ENCODE assay signal across 13 cellular contexts in genomic region chr1:16174886-16175598, GRCh38. TPM values are rescaled to one million over a fixed set of nuclear protein-coding genes. Genes with fewer than 3 reads are reported as not detected.
DNase-seq lines count a peak whose midpoint lies in the region; ATAC-seq, FAIRE-seq and TF ChIP-seq lines count a peak whose summit lies in the region.
"Had no signal": no experiment of that assay in that cellular context is flagged by ENCODE, and none has a peak within 500 bp of the region (broad histone marks: within the 10 kb centered on the region; RNA-seq: fewer than 3 reads in every experiment).

No MANE protein-coding gene starts in this region.

- FAIRE-seq in GM12891 (lab: Jason Lieb, UNC): no peak
- FAIRE-seq: A204.1, small intestine had no signal

- no peak overlapping the region for H3K4me3 Mint-ChIP-seq in osteocyte (ENCODE audit: unreplicated experiment)
- H3K4me3 Mint-ChIP-seq in CD8-positive, alpha-beta memory T cell: no peak overlapping the region
- H3K4me3 Mint-ChIP-seq: activated CD4-positive, alpha-beta memory T cell treated with anti-CD3 and anti-CD28 coated beads, Interleukin-2, amount 10 ng/mL, durations not matched to agents 7 days and 5 days had no signal

- no peaks in the 10 kb centered on the region for H3K36me3 Mint-ChIP-seq in osteocyte (ENCODE audit: unreplicated experiment)
- no peaks in the 10 kb centered on the region for H3K36me3 Mint-ChIP-seq in CD8-positive, alpha-beta memory T cell

- H3K9me3 ChIP-seq in esophagus (ENCODE audit: control insufficient read depth in 2 of 2, insufficient read depth in 1 of 2, low read depth in 1 of 2, low read length in 1 of 2) (no peaks in the 10 kb centered on the region), vagina (no peaks in the 10 kb centered on the region)
- H3K9me3 ChIP-seq in CD8-positive, alpha-beta memory T cell (ENCODE audit: low read length): no peaks in the 10 kb centered on the region

- H3K27me3 ChIP-seq in esophagus (ENCODE audit: control insufficient read depth in 1 of 2, insufficient read depth in 2 of 2, low read length in 2 of 2): no peaks in the 10 kb centered on the region
- H3K27me3 ChIP-seq in vagina: no peaks in the 10 kb centered on the region
- no peaks in the 10 kb centered on the region for H3K27me3 ChIP-seq in CD8-positive, alpha-beta memory T cell (ENCODE audit: insufficient read depth, low read length, poor library complexity, severe bottlenecking)

- H3K9me3 Mint-ChIP-seq in osteocyte (ENCODE audit: unreplicated experiment): no peaks in the 10 kb centered on the region
- no peaks in the 10 kb centered on the region for H3K9me3 Mint-ChIP-seq in CD8-positive, alpha-beta memory T cell
- H3K9me3 Mint-ChIP-seq: activated CD4-positive, alpha-beta memory T cell treated with anti-CD3 and anti-CD28 coated beads, Interleukin-2, amount 10 ng/mL, durations not matched to agents 7 days and 5 days had no signal

- H3K27ac ChIP-seq in esophagus (ENCODE audit: low read depth in 2 of 2, low read length in 1 of 2): peak overlapping the region; percentile 90 to 97
- peak overlapping the region; percentile 93 for H3K27ac ChIP-seq in vagina
- no peak overlapping the region for H3K27ac ChIP-seq in CD8-positive, alpha-beta memory T cell (ENCODE audit: low read depth, low read length)

- H3K36me3 ChIP-seq in esophagus (ENCODE audit: control insufficient read depth in 2 of 2, insufficient read depth in 2 of 2, low read length in 1 of 2): no peaks in the 10 kb centered on the region
- H3K36me3 ChIP-seq in vagina: no peaks in the 10 kb centered on the region
- no peaks in the 10 kb centered on the region for H3K36me3 ChIP-seq in CD8-positive, alpha-beta memory T cell (ENCODE audit: insufficient read depth, low read length)

- TF ChIP-seq CTCF in osteocyte (IDR thresholded peaks at IDR 0.05): no peak
- TF ChIP-seq CTCF in vagina (IDR thresholded peaks at IDR 0.05): no peak

- no peak for TF ChIP-seq POLR2A in vagina (IDR thresholded peaks at IDR 0.05)
- TF ChIP-seq POLR2A in GM12891 (IDR thresholded peaks at IDR 0.05; ENCODE audit: low read depth, low read length): no peak

- WGBS in esophagus, 2 donors: 56 to 64% methylated on average over 22 of the region's 22 CpGs

- peaks cover 81% of the 10 kb centered on the region for H3K4me1 Mint-ChIP-seq in osteocyte (ENCODE audit: unreplicated experiment)
- no peaks in the 10 kb centered on the region for H3K4me1 Mint-ChIP-seq in CD8-positive, alpha-beta memory T cell
- H3K4me1 Mint-ChIP-seq: activated CD4-positive, alpha-beta memory T cell treated with anti-CD3 and anti-CD28 coated beads, Interleukin-2, amount 10 ng/mL, durations not matched to agents 7 days and 5 days had no signal

- ATAC-seq in Right ventricle myocardium superior (ENCODE audit: poor library complexity): peak; percentile 4
- no peak for ATAC-seq in left ventricle myocardium superior

- POLR2A ChIA-PET in CD8-positive, alpha-beta memory T cell (lab: Charles Lee): no interaction called here

- H3K27ac Mint-ChIP-seq in osteocyte (ENCODE audit: unreplicated experiment): peak overlapping the region; percentile 97
- peak overlapping the region in 1 of 8 donors; percentile 24 for H3K27ac Mint-ChIP-seq in CD8-positive, alpha-beta memory T cell
- H3K27ac Mint-ChIP-seq: activated CD4-positive, alpha-beta memory T cell treated with anti-CD3 and anti-CD28 coated beads, Interleukin-2, amount 10 ng/mL, durations not matched to agents 7 days and 5 days had no signal

- H3K4me3 ChIP-seq in esophagus (ENCODE audit: low read depth in 1 of 2, low read length in 2 of 2): no peak overlapping the region
- H3K4me3 ChIP-seq in vagina: no peak overlapping the region
- H3K4me3 ChIP-seq in CD8-positive, alpha-beta memory T cell (ENCODE audit: low read length): no peak overlapping the region

- H3K4me1 ChIP-seq in esophagus (ENCODE audit: control insufficient read depth in 2 of 2, insufficient read depth in 2 of 2, low read length in 1 of 2) (peaks cover 19 to 43% of the 10 kb centered on the region in 2 donors), vagina (peaks cover 55% of the 10 kb centered on the region)
- no peaks in the 10 kb centered on the region for H3K4me1 ChIP-seq in CD8-positive, alpha-beta memory T cell (ENCODE audit: insufficient read depth, low read length)

- CTCF ChIA-PET in CD8-positive, alpha-beta memory T cell (lab: Charles Lee): no interaction called here

- DNase-seq in Right ventricle myocardium superior (no peak), left ventricle myocardium superior (no peak), osteocyte (ENCODE audit: extremely low spot score, unreplicated experiment) (no peak), vagina (ENCODE audit: extremely low spot score in 2 of 2) (no peak), NCI-H748 treated with DMSO at 0.1 percent for 48 hours (lab: John Stamatoyannopoulos, UW) (no peak), GM12891 (ENCODE audit: insufficient read length, low spot score) (no peak)
- no peak for DNase-seq in CD8-positive, alpha-beta memory T cell
- DNase-seq: activated CD4-positive, alpha-beta memory T cell treated with anti-CD3 and anti-CD28 coated beads, Interleukin-2, amount 10 ng/mL, durations not matched to agents 7 days and 5 days; activated naive CD4-positive, alpha-beta T cell treated with anti-CD3 and anti-CD28 coated beads, Interleukin-2, amount 50 U/mL, for 16 hours; NCI-H345 had no signal

- intact Hi-C loops in Right ventricle myocardium superior (cut with DNase I): no loop called here
- intact Hi-C loops in left ventricle myocardium superior (cut with micrococcal nuclease): no loop called here
- intact Hi-C loops in vagina (cut with DNase I): no loop called here

- no peaks in the 10 kb centered on the region for H3K27me3 Mint-ChIP-seq in osteocyte (ENCODE audit: unreplicated experiment)
- H3K27me3 Mint-ChIP-seq in CD8-positive, alpha-beta memory T cell: peaks cover 3 to 9% of the 10 kb centered on the region in 2 donors

TF ChIP-seq in GM12891, 5 proteins besides CTCF, POLR2A, EP300 and RAD21:
- TF ChIP-seq POU2F2 (IDR thresholded peaks at IDR 0.05; ENCODE audit: low read depth, low read length): no peak
- no peak for TF ChIP-seq TAF1 (IDR thresholded peaks at IDR 0.05; ENCODE audit: low read depth, low read length)
- no peak for TF ChIP-seq PAX5 (IDR thresholded peaks at IDR 0.05; ENCODE audit: insufficient read depth, low read length, severe bottlenecking)
- TF ChIP-seq POLR2AphosphoS5 (IDR thresholded peaks at IDR 0.05; ENCODE audit: low read depth, low read length): no peak
- TF ChIP-seq SPI1 (IDR thresholded peaks at IDR 0.05; ENCODE audit: low read depth, low read length): no peak

RNA-seq across cellular contexts. Expression of gene EPHA2, which starts 19.2 kb away (rescaled TPM):
- total RNA-seq in Right ventricle myocardium superior (7.3 TPM), left ventricle myocardium superior (7.6 TPM), osteocyte (152 and 155 TPM in 2 replicates), vagina (264 TPM)
- 100 to 1,000 TPM; 111 to 133 TPM for polyA plus RNA-seq in esophagus
- not detected for total RNA-seq in CD8-positive, alpha-beta memory T cell
- polyA plus RNA-seq in CD8-positive, alpha-beta memory T cell: not detected
- polyA plus RNA-seq in GM12891 (2012; ENCODE audit: low read depth, missing spikeins): 0.14 TPM
- total RNA-seq: activated CD4-positive, alpha-beta memory T cell treated with anti-CD3 and anti-CD28 coated beads, Interleukin-2, amount 10 ng/mL, durations not matched to agents 7 days and 5 days had no signal

RNA-seq across cellular contexts. Expression of gene ARHGEF19, which starts 37.4 kb away (rescaled TPM):
- total RNA-seq in Right ventricle myocardium superior (1.8 TPM), left ventricle myocardium superior (2.0 TPM), osteocyte (8.5 and 9.5 TPM in 2 replicates), vagina (19.4 TPM)
- polyA plus RNA-seq in esophagus: 10 to 100 TPM; 20.1 to 31.1 TPM
- 1 to 10 TPM; 6.8 to 7.8 TPM for total RNA-seq in CD8-positive, alpha-beta memory T cell
- 12.7 TPM for polyA plus RNA-seq in CD8-positive, alpha-beta memory T cell
- 1.1 TPM for polyA plus RNA-seq in GM12891 (2012; ENCODE audit: low read depth, missing spikeins)

Comparison
In these comparisons a context has a peak if more than half of its experiments do, and no peak if none do; other contexts are left out.
1. RNA of gene EPHA2, which starts 19.2 kb away (total RNA-seq): 264 TPM in vagina (single experiment) and 152 to 155 TPM in osteocyte; 7.6 TPM in left ventricle myocardium superior (single experiment), 7.3 TPM in Right ventricle myocardium superior (single experiment) and not detected in CD8-positive, alpha-beta memory T cell; every median in the first group is over 10 times any median in the second.